In genomic region chr2:23546913-23547312, GRCh38 we compare ENCODE assay signal across 17 cellular contexts.
A peak's percentile ranks its signal among the peaks of the same experiment; 100 is the strongest.
DNase-seq lines count a peak whose midpoint lies in the region; ATAC-seq and TF ChIP-seq lines count a peak whose summit lies in the region.
"Had no signal": no experiment of that assay in that cellular context is flagged by ENCODE, and none has a peak within 500 bp of the region (broad histone marks: within the 10 kb centered on the region; RNA-seq: fewer than 3 reads in every experiment).

No MANE protein-coding gene starts in this region.

- H3F3A ChIP-seq in neural progenitor cell (ENCODE audit: low read depth) (no peaks in the 10 kb centered on the region), GM23338 (replicated peaks; ENCODE audit: low read depth) (no peaks in the 10 kb centered on the region)

- H3K4me2 ChIP-seq in neural progenitor cell (no peak overlapping the region), GM23338 (no peak overlapping the region)

- H3K9me2 ChIP-seq in GM23338 (ENCODE audit: insufficient read depth), result no peaks in the 10 kb centered on the region

- H3K27me3 Mint-ChIP-seq in brain (no peaks in the 10 kb centered on the region), neural progenitor cell (ENCODE audit: insufficient read depth, low read depth) (peaks cover 8% of the 10 kb centered on the region), type B pancreatic cell (no peaks in the 10 kb centered on the region), GM23338 (ENCODE audit: insufficient read depth, low read depth, poor library complexity) (peaks cover 15% of the 10 kb centered on the region)
- H3K27me3 Mint-ChIP-seq in activated naive CD4-positive, alpha-beta T cell treated with anti-CD3 and anti-CD28 coated beads for 36 hours (ENCODE audit: low read depth), result no peaks in the 10 kb centered on the region

- H3K79me2 ChIP-seq in neural progenitor cell (ENCODE audit: low read depth) (no peaks in the 10 kb centered on the region), GM23338 (replicated peaks; ENCODE audit: insufficient read depth) (no peaks in the 10 kb centered on the region)

- intact Hi-C loops in Right ventricle myocardium inferior (cut with DNase I), result no loop called here
- intact Hi-C loops in cardiac septum (cut with DNase I), result no loop called here
- intact Hi-C loops in activated naive CD4-positive, alpha-beta T cell treated with anti-CD3 and anti-CD28 coated beads for 36 hours (cut with micrococcal nuclease), result no loop called here

- ATAC-seq in Right ventricle myocardium inferior, result no peak
- no peak for ATAC-seq in GM23338
- no peak for ATAC-seq in HG03135 (IDR thresholded peaks at IDR 0.05; ENCODE audit: unreplicated experiment)

- no peaks in the 10 kb centered on the region for H3K9me3 Mint-ChIP-seq in brain
- no peaks in the 10 kb centered on the region for H3K9me3 Mint-ChIP-seq in neural progenitor cell
- H3K9me3 Mint-ChIP-seq in type B pancreatic cell, result no peaks in the 10 kb centered on the region
- no peaks in the 10 kb centered on the region; the same call in 2 of the 3 replicates for H3K9me3 Mint-ChIP-seq in GM23338
- H3K9me3 Mint-ChIP-seq in activated naive CD4-positive, alpha-beta T cell treated with anti-CD3 and anti-CD28 coated beads for 36 hours, result no peaks in the 10 kb centered on the region
- H3K9me3 Mint-ChIP-seq: CD8-positive, alpha-beta memory T cell had no signal

- TF ChIP-seq CTCF in brain (conservative IDR thresholded peaks at IDR 0.05) (no peak), neural progenitor cell (IDR thresholded peaks at IDR 0.05) (no peak), type B pancreatic cell (conservative IDR thresholded peaks at IDR 0.05) (no peak), GM23338 (conservative IDR thresholded peaks at IDR 0.05; ENCODE audit: low read depth in 2 of 2) (no peak)

- no peaks in the 10 kb centered on the region for H3K27me3 ChIP-seq in neural progenitor cell
- H3K27me3 ChIP-seq in GM23338 (ENCODE audit: insufficient read depth), result no peaks in the 10 kb centered on the region
- H3K27me3 ChIP-seq: BLaER1 had no signal

- DNase-seq in Right ventricle myocardium inferior (ENCODE audit: missing footprints) (peak; percentile 68), cardiac septum (ENCODE audit: low spot score) (no peak), neural progenitor cell (ENCODE audit: low spot score) (no peak), type B pancreatic cell (ENCODE audit: extremely low spot score, unreplicated experiment) (no peak), GM23338 (ENCODE audit: low spot score) (no peak)
- DNase-seq in activated naive CD4-positive, alpha-beta T cell treated with anti-CD3 and anti-CD28 coated beads for 36 hours, result no peak
- DNase-seq: AML-193; Caco-2; CD8-positive, alpha-beta memory T cell; DMS53; GF-D8; H7 had no signal

- H3K36me3 ChIP-seq in neural progenitor cell (no peaks in the 10 kb centered on the region), GM23338 (ENCODE audit: insufficient read depth) (no peaks in the 10 kb centered on the region)
- H3K36me3 ChIP-seq: BLaER1 had no signal

- H3K27ac Mint-ChIP-seq in brain (peak overlapping the region; percentile 46 to 94 (median 66)), neural progenitor cell (peak overlapping the region; percentile 62), type B pancreatic cell (no peak overlapping the region), GM23338 (no peak overlapping the region)
- no peak overlapping the region for H3K27ac Mint-ChIP-seq in activated naive CD4-positive, alpha-beta T cell treated with anti-CD3 and anti-CD28 coated beads for 36 hours

- H3K9ac ChIP-seq in neural progenitor cell, result no peak overlapping the region
- H3K9ac ChIP-seq: BLaER1 had no signal

- H3K4me3 ChIP-seq in neural progenitor cell (no peak overlapping the region), GM23338 (no peak overlapping the region)
- H3K4me3 ChIP-seq: BLaER1 had no signal

- H3K9me3 ChIP-seq in neural progenitor cell (ENCODE audit: low read depth), result no peaks in the 10 kb centered on the region
- H3K9me3 ChIP-seq: BLaER1, Caco-2 had no signal

- no peak overlapping the region for H3K27ac ChIP-seq in neural progenitor cell
- H3K27ac ChIP-seq in GM23338 (ENCODE audit: low read depth), result no peak overlapping the region
- H3K27ac ChIP-seq: 22Rv1, BLaER1, HL-60 had no signal

- H3K4me3 Mint-ChIP-seq in brain, result no peak overlapping the region
- H3K4me3 Mint-ChIP-seq in neural progenitor cell, result no peak overlapping the region
- peak overlapping the region; percentile 39 for H3K4me3 Mint-ChIP-seq in type B pancreatic cell
- no peak overlapping the region for H3K4me3 Mint-ChIP-seq in GM23338
- H3K4me3 Mint-ChIP-seq in activated naive CD4-positive, alpha-beta T cell treated with anti-CD3 and anti-CD28 coated beads for 36 hours, result no peak overlapping the region
- H3K4me3 Mint-ChIP-seq: CD8-positive, alpha-beta memory T cell had no signal

- H3K36me3 Mint-ChIP-seq in brain (no peaks in the 10 kb centered on the region), neural progenitor cell (no peaks in the 10 kb centered on the region), type B pancreatic cell (no peaks in the 10 kb centered on the region), GM23338 (ENCODE audit: low read depth) (no peaks in the 10 kb centered on the region; the same call in 2 of the 3 replicates)
- H3K36me3 Mint-ChIP-seq in activated naive CD4-positive, alpha-beta T cell treated with anti-CD3 and anti-CD28 coated beads for 36 hours (ENCODE audit: low read depth), result no peaks in the 10 kb centered on the region
- H3K36me3 Mint-ChIP-seq: CD8-positive, alpha-beta memory T cell had no signal

- H2AFZ ChIP-seq in neural progenitor cell (replicated peaks), result no peak overlapping the region
- H2AFZ ChIP-seq in GM23338, result no peak overlapping the region

- H3K4me1 ChIP-seq in neural progenitor cell (peaks cover 8% of the 10 kb centered on the region), GM23338 (ENCODE audit: insufficient read depth) (no peaks in the 10 kb centered on the region)
- H3K4me1 ChIP-seq: Caco-2 had no signal

- H3K4me1 Mint-ChIP-seq in brain (peaks cover 100% of the 10 kb centered on the region), neural progenitor cell (peaks cover 72% of the 10 kb centered on the region), type B pancreatic cell (ENCODE audit: unreplicated experiment) (peaks cover 79% of the 10 kb centered on the region), GM23338 (peaks cover 19% of the 10 kb centered on the region)
- H3K4me1 Mint-ChIP-seq in activated naive CD4-positive, alpha-beta T cell treated with anti-CD3 and anti-CD28 coated beads for 36 hours (ENCODE audit: low read depth), result no peaks in the 10 kb centered on the region
- H3K4me1 Mint-ChIP-seq: CD8-positive, alpha-beta memory T cell had no signal

- CTCF ChIA-PET in activated naive CD4-positive, alpha-beta T cell treated with anti-CD3 and anti-CD28 coated beads for 36 hours (lab: Charles Lee), result interaction anchor here (0.6 to 0.9 kb wide), 2 partner anchors 111 to 277 kb away, joined by 3 read pairs; no protein-coding TSS in a partner anchor

- H4K20me1 ChIP-seq in neural progenitor cell (ENCODE audit: low read depth) (no peaks in the 10 kb centered on the region), GM23338 (replicated peaks; ENCODE audit: insufficient read depth) (no peaks in the 10 kb centered on the region; the same call in 1 of the 2 replicates)
- H4K20me1 ChIP-seq: BLaER1 had no signal

Comparison
In these comparisons a context has a peak if more than half of its experiments do, and no peak if none do; other contexts are left out.
1. H3K27ac Mint-ChIP-seq: peak in brain (5 of 5) and neural progenitor cell (single experiment); none in type B pancreatic cell (single experiment), GM23338 (single experiment) and activated naive CD4-positive, alpha-beta T cell treated with anti-CD3 and anti-CD28 coated beads for 36 hours (single experiment).